12 cellular contexts compared by ENCODE assay signal in the genomic region with DNA sequence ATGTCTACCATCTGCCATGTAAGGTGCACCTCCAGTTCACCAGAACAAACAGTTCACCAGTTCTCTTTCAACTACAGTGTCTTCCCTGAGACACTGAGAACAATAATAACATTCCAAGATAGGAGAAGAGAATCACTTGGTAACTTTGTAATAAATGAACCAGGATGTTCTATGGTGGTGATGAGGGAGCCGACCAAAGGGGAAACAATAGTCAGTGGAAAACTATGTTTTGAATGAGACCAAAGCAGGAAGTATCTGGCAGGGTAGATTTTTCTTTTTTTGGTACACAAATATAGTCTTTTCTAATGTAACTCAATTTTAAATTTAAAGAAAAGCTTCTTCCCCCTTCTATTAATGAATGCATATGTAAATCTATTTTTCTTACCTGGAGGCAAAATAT. TPM values are rescaled to one million over a fixed set of nuclear protein-coding genes. Genes with fewer than 3 reads are reported as not detected.
A peak's percentile ranks its signal among the peaks of the same experiment; 100 is the strongest.
DNase-seq lines count a peak whose midpoint lies in the region; ATAC-seq, FAIRE-seq and TF ChIP-seq lines count a peak whose summit lies in the region.
"Had no signal": no experiment of that assay in that cellular context is flagged by ENCODE, and none has a peak within 500 bp of the region (broad histone marks: within the 10 kb centered on the region; RNA-seq: fewer than 3 reads in every experiment).

No MANE protein-coding gene starts in this region.

- H2AFZ ChIP-seq in SK-N-SH (ENCODE audit: low read depth): peak overlapping the region; percentile 5; the same call in 1 of the 2 replicates
- peak overlapping the region; percentile 36 for H2AFZ ChIP-seq in keratinocyte (ENCODE audit: control insufficient read depth, low read length)

- H3K9me2 ChIP-seq in SK-N-SH: no peaks in the 10 kb centered on the region

- POLR2A ChIA-PET in SK-N-SH (lab: Yijun Ruan, JAX): no interaction called here

- H3K79me2 ChIP-seq in SK-N-SH (ENCODE audit: insufficient read depth): no peaks in the 10 kb centered on the region
- H3K79me2 ChIP-seq in keratinocyte (ENCODE audit: control insufficient read depth, insufficient read depth, low read length): no peaks in the 10 kb centered on the region

- H3K4me3 ChIP-seq in SK-N-SH (ENCODE audit: low read depth in 2 of 2, low read length in 1 of 2): no peak overlapping the region
- H3K4me3 ChIP-seq in keratinocyte (ENCODE audit: control insufficient read depth in 2 of 3, extremely low read depth in 1 of 3, insufficient read depth in 2 of 3, low read depth in 1 of 3, low read length in 3 of 3): no peak overlapping the region
- H3K4me3 ChIP-seq in testis: no peak overlapping the region
- H3K4me3 ChIP-seq in HAP-1: no peak overlapping the region
- H3K4me3 ChIP-seq: BLaER1 treated with 17β-estradiol and CSF1 and Interleukin-3, amounts not matched to agents 10 nM and 100 nM had no signal

- in situ Hi-C loops in HAP-1 (cut with MboI; ENCODE audit: low sequenced_read_pairs): loop anchor here (10.0 kb wide), 1 partner anchor 70 kb away; no protein-coding TSS in a partner anchor

- no peaks in the 10 kb centered on the region for H3K27me3 ChIP-seq in SK-N-SH (ENCODE audit: insufficient read depth)
- no peaks in the 10 kb centered on the region for H3K27me3 ChIP-seq in keratinocyte (ENCODE audit: control insufficient read depth, extremely low read depth, insufficient read depth, low read length)
- no peaks in the 10 kb centered on the region for H3K27me3 ChIP-seq in testis
- H3K27me3 ChIP-seq in HAP-1 (ENCODE audit: low read depth): no peaks in the 10 kb centered on the region
- H3K27me3 ChIP-seq: BLaER1 treated with 17β-estradiol and CSF1 and Interleukin-3, amounts not matched to agents 10 nM and 100 nM had no signal

- H3K4me1 ChIP-seq in SK-N-SH (ENCODE audit: control insufficient read depth in 1 of 2, insufficient read depth in 2 of 2, low read depth in 1 of 2, low read length in 1 of 2) (no peaks in the 10 kb centered on the region), keratinocyte (ENCODE audit: control insufficient read depth, extremely low read depth, insufficient read depth, low read length) (no peaks in the 10 kb centered on the region), testis (peaks cover 22% of the 10 kb centered on the region), HAP-1 (peaks cover 6% of the 10 kb centered on the region; the same call in 1 of the 2 replicates)

- no peak overlapping the region for H3K4me2 ChIP-seq in SK-N-SH
- H3K4me2 ChIP-seq in keratinocyte (ENCODE audit: control insufficient read depth, extremely low read depth, insufficient read depth, low read depth, low read length): no peak overlapping the region

- no peaks in the 10 kb centered on the region for H4K20me1 ChIP-seq in SK-N-SH (ENCODE audit: insufficient read depth)
- H4K20me1 ChIP-seq in keratinocyte (ENCODE audit: control insufficient read depth, extremely low read depth, insufficient read depth, low read length): no peaks in the 10 kb centered on the region
- H4K20me1 ChIP-seq: BLaER1 treated with 17β-estradiol and CSF1 and Interleukin-3, amounts not matched to agents 10 nM and 100 nM had no signal

- dilution Hi-C loops in keratinocyte (cut with MboI; ENCODE audit: extremely low pct_ligation_motif_present, low sequenced_read_pairs): no loop called here

- WGBS in SK-N-SH (ENCODE audit: low lambda C conversion rate): 47% methylated on average over 1 of the region's 1 CpG
- WGBS in testis, 2 donors: 27% methylated on average over 1 of the region's 1 CpG

- no peaks in the 10 kb centered on the region for H3F3A ChIP-seq in SK-N-SH (replicated peaks; ENCODE audit: insufficient read depth)

- no peaks in the 10 kb centered on the region for H3K9me3 ChIP-seq in SK-N-SH
- no peaks in the 10 kb centered on the region for H3K9me3 ChIP-seq in keratinocyte (ENCODE audit: control insufficient read depth, low read depth, low read length)
- no peaks in the 10 kb centered on the region for H3K9me3 ChIP-seq in testis
- no peaks in the 10 kb centered on the region for H3K9me3 ChIP-seq in HAP-1

- TF ChIP-seq RAD21 in SK-N-SH (IDR thresholded peaks at IDR 0.05; ENCODE audit: low read length): no peak

- no peaks in the 10 kb centered on the region for H3K36me3 ChIP-seq in SK-N-SH (replicated peaks in 1 of 2; ENCODE audit: control insufficient read depth in 1 of 2, insufficient read depth in 2 of 2, low read length in 1 of 2)
- no peaks in the 10 kb centered on the region for H3K36me3 ChIP-seq in keratinocyte (ENCODE audit: control insufficient read depth in 2 of 2, extremely low read depth in 1 of 2, insufficient read depth in 2 of 2, low read length in 2 of 2)
- no peaks in the 10 kb centered on the region for H3K36me3 ChIP-seq in testis (ENCODE audit: low read depth, missing control alignments)
- no peaks in the 10 kb centered on the region for H3K36me3 ChIP-seq in HAP-1 (replicated peaks)
- H3K36me3 ChIP-seq: BLaER1 treated with 17β-estradiol and CSF1 and Interleukin-3, amounts not matched to agents 10 nM and 100 nM had no signal

- no peak for ATAC-seq in SK-N-SH treated with all-trans-retinoic acid at 6 μM for 48 hours
- ATAC-seq in HG03196 (IDR thresholded peaks at IDR 0.05; ENCODE audit: unreplicated experiment): no peak

- no peak for TF ChIP-seq EP300 in SK-N-SH (IDR thresholded peaks at IDR 0.05; ENCODE audit: borderline replicate concordance in 1 of 2, low read depth in 1 of 2, low read length in 1 of 2)

- DNase-seq in SK-N-SH (no peak), dermis blood vessel endothelial cell (peak; percentile 69), keratinocyte (ENCODE audit: low read depth, low spot score) (no peak), testis (peak; percentile 40), HAP-1 (ENCODE audit: low spot score in 2 of 2) (no peak), COR-L47 (lab: John Stamatoyannopoulos, UW) (no peak)

- no peaks in the 10 kb centered on the region for H3K9me1 ChIP-seq in keratinocyte (ENCODE audit: control insufficient read depth, extremely low read depth, insufficient read depth, low read length)

- FAIRE-seq in keratinocyte (lab: Jason Lieb, UNC): peak; percentile 34
- FAIRE-seq: HTR-8/SVneo had no signal

- H3K9ac ChIP-seq in SK-N-SH: no peak overlapping the region
- no peak overlapping the region for H3K9ac ChIP-seq in keratinocyte (ENCODE audit: control insufficient read depth, extremely low read depth, insufficient read depth, low read length)
- H3K9ac ChIP-seq: BLaER1 treated with 17β-estradiol and CSF1 and Interleukin-3, amounts not matched to agents 10 nM and 100 nM had no signal

- no peak overlapping the region for H3K27ac ChIP-seq in SK-N-SH (ENCODE audit: low read depth in 2 of 2, low read length in 1 of 2)
- H3K27ac ChIP-seq in keratinocyte (ENCODE audit: control insufficient read depth, insufficient read depth, low read length): no peak overlapping the region
- H3K27ac ChIP-seq in testis: peak overlapping the region; percentile 34 to 67
- H3K27ac ChIP-seq: 22Rv1; BLaER1 treated with 17β-estradiol and CSF1 and Interleukin-3, amounts not matched to agents 10 nM and 100 nM had no signal

- intact Hi-C loops in testis (cut with DNase I; ENCODE audit: low total_unique reads): no loop called here

- no peak for TF ChIP-seq POLR2A in testis (IDR thresholded peaks at IDR 0.05)

- TF ChIP-seq CTCF in SK-N-SH (IDR thresholded peaks at IDR 0.05) (no peak), keratinocyte (optimal IDR thresholded peaks at IDR 0.05 in 1 of 3, IDR thresholded peaks at IDR 0.05 in 1 of 3, conservative IDR thresholded peaks at IDR 0.05 in 1 of 3; ENCODE audit: extremely low read depth in 1 of 3, insufficient read depth in 2 of 3, low read length in 3 of 3) (no peak), testis (IDR thresholded peaks at IDR 0.05) (no peak)

- CTCF ChIA-PET in SK-N-SH (lab: Yijun Ruan, JAX): interaction anchor here (0.6 to 4.1 kb wide), 59 partner anchors 9 to 992 kb away, joined by 3 to 90 read pairs (median 4); partner anchors contain the start of genes HYAL4, LMOD2 and WASL

TF ChIP-seq in SK-N-SH, 30 proteins besides CTCF, POLR2A, EP300 and RAD21 (continues in another document):
- TF ChIP-seq EZH2phosphoT487 (IDR thresholded peaks at IDR 0.05; ENCODE audit: borderline replicate concordance, low read depth): no peak

TF ChIP-seq in SK-N-SH treated with all-trans-retinoic acid at 6 μM for 48 hours, 23 proteins besides CTCF, POLR2A, EP300 and RAD21 (continues in another document):
- TF ChIP-seq CSRNP3 (CRISPR knock-in tag; IDR thresholded peaks at IDR 0.05) (no peak), SNAI2 (CRISPR knock-in tag; IDR thresholded peaks at IDR 0.05) (no peak), ESRRG (CRISPR knock-in tag; IDR thresholded peaks at IDR 0.05) (no peak), TOX (CRISPR knock-in tag; IDR thresholded peaks at IDR 0.05; ENCODE audit: borderline replicate concordance) (no peak), ZNF70 (CRISPR knock-in tag; IDR thresholded peaks at IDR 0.05) (no peak), ISL1 (CRISPR knock-in tag; IDR thresholded peaks at IDR 0.05) (no peak), RARB (CRISPR knock-in tag; IDR thresholded peaks at IDR 0.05) (no peak), ZFP30 (CRISPR knock-in tag; IDR thresholded peaks at IDR 0.05) (no peak)

RNA-seq across cellular contexts. Expression of gene HYAL4, which starts 20.0 kb away (rescaled TPM):
- polyA plus RNA-seq in SK-N-SH (2012; rRNA removed): not detected in 2 replicates
- not detected in 2 replicates for polyA plus RNA-seq in SK-N-SH (2012; cell fraction: cytosol; rRNA removed)
- polyA plus RNA-seq in SK-N-SH (2012; cell fraction: nucleus; rRNA removed): not detected in 2 replicates
- 0.33 TPM in 1 of 2 replicates, not detected in the other for total RNA-seq in dermis blood vessel endothelial cell
- polyA plus RNA-seq in keratinocyte: 0.25 to 0.39 TPM (median 0.26 TPM) in 3 replicates
- polyA plus RNA-seq in keratinocyte (2011; ENCODE audit: low read depth): 0.44 TPM
- 0.06 and 0.19 TPM in 2 replicates for polyA plus RNA-seq in keratinocyte (2011; cell fraction: cytosol; rRNA removed)
- polyA plus RNA-seq in keratinocyte (2011; cell fraction: nucleus; rRNA removed): 0.52 and 0.70 TPM in 2 replicates
- 0.07 and 0.48 TPM in 2 replicates for polyA plus RNA-seq in keratinocyte (2012; ENCODE audit: low replicate concordance)
- polyA minus RNA-seq in keratinocyte: 0.16 to 0.49 TPM in 2 of 3 replicates, not detected in the other
- not detected for polyA minus RNA-seq in keratinocyte (2011; cell fraction: cytosol; rRNA and poly(A)+ RNA removed)
- 0.54 TPM in 1 of 2 replicates, not detected in the other for polyA minus RNA-seq in keratinocyte (2011; cell fraction: nucleus; rRNA and poly(A)+ RNA removed)
- 1 to 10 TPM; 3.6 to 6.8 TPM for total RNA-seq in testis
- 2.4 TPM for polyA plus RNA-seq in testis (ENCODE audit: insufficient read depth, low read depth, low replicate concordance)
- total RNA-seq: H9 had no signal

Comparison
In these comparisons a context has a peak if more than half of its experiments do, and no peak if none do; other contexts are left out.
1. DNase-seq: peak in dermis blood vessel endothelial cell (single experiment) and testis (single experiment); none in SK-N-SH (single experiment), keratinocyte (single experiment), HAP-1 (0 of 2) and COR-L47 (single experiment).
2. H3K27ac ChIP-seq: peak in testis (2 of 2); none in SK-N-SH (0 of 2) and keratinocyte (single experiment).